In genomic region chr3:197525706-197526105, GRCh38 we compare ENCODE assay signal across 15 cellular contexts. TPM values are rescaled to one million over a fixed set of nuclear protein-coding genes. Genes with fewer than 3 reads are reported as not detected.
DNase-seq lines count a peak whose midpoint lies in the region; ATAC-seq and TF ChIP-seq lines count a peak whose summit lies in the region.
"Had no signal": no experiment of that assay in that cellular context is flagged by ENCODE, and none has a peak within 500 bp of the region (broad histone marks: within the 10 kb centered on the region; RNA-seq: fewer than 3 reads in every experiment).

No MANE protein-coding gene starts in this region.

- POLR2A ChIA-PET in AG04450 (lab: Yijun Ruan, JAX) (no interaction called here), WTC11 (lab: Charles Lee) (no interaction called here)

- no peaks in the 10 kb centered on the region for H3K27me3 Mint-ChIP-seq in WTC11 (ENCODE audit: low read depth)

- no peak overlapping the region for H3K27ac ChIP-seq in AG04450 (ENCODE audit: low read depth, low read length)
- H3K27ac ChIP-seq in left ventricle myocardium inferior (replicated peaks) = no peak overlapping the region
- H3K27ac ChIP-seq in prostate gland = peak overlapping the region in 1 of 2 donors; percentile 7
- H3K27ac ChIP-seq: left lung had no signal

- H3K4me1 ChIP-seq in left ventricle myocardium inferior (no peaks in the 10 kb centered on the region), prostate gland (replicated peaks) (no peaks in the 10 kb centered on the region)

- intact Hi-C loops in left ventricle myocardium inferior (cut with micrococcal nuclease) (no loop called here), prostate gland (cut with DNase I) (no loop called here)

- peak overlapping the region; percentile 31; the same call in 1 of the 2 replicates for H3K27ac Mint-ChIP-seq in WTC11
- H3K27ac Mint-ChIP-seq: T-helper 1 cell treated with Interleukin-12 subunit alpha and Interleukin-12 subunit beta and Interleukin-4 antibody, amounts not matched to agents 30 μg/mL and 1 μg/mL, for 36 hours had no signal

- 0 out of 2 replicates have a peak, but pooled peaks have one; percentile 28 for TF ChIP-seq CTCF in AG04450 (IDR thresholded peaks at IDR 0.05; ENCODE audit: low read depth, low read length)
- no peak for TF ChIP-seq CTCF in WTC11 (IDR thresholded peaks at IDR 0.05)
- peak; percentile 25 for TF ChIP-seq CTCF in fibroblast of the aortic adventitia (IDR thresholded peaks at IDR 0.05; ENCODE audit: insufficient read depth, low read length)
- TF ChIP-seq CTCF in left ventricle myocardium inferior (IDR thresholded peaks at IDR 0.05; ENCODE audit: borderline replicate concordance) = no peak
- TF ChIP-seq CTCF in prostate gland (IDR thresholded peaks at IDR 0.05) = peak in 2 of 4 experiments; percentile 9 to 46

- H3K4me3 ChIP-seq in AG04450 (ENCODE audit: low read depth, low read length) (no peak overlapping the region), fibroblast of the aortic adventitia (ENCODE audit: low read depth, low read length) (no peak overlapping the region), left ventricle myocardium inferior (no peak overlapping the region), prostate gland (no peak overlapping the region)
- H3K4me3 ChIP-seq: left lung had no signal

- no peak for TF ChIP-seq POLR2A in prostate gland (IDR thresholded peaks at IDR 0.05)

- H3K36me3 ChIP-seq in left ventricle myocardium inferior = no peaks in the 10 kb centered on the region
- H3K36me3 ChIP-seq in prostate gland = no peaks in the 10 kb centered on the region

- DNase-seq in AG04450 (ENCODE audit: low read depth, low spot score) = no peak
- peak; percentile 30 for DNase-seq in HCEC 1CT
- DNase-seq in WTC11 (ENCODE audit: low spot score) = no peak
- peak; percentile 18 for DNase-seq in fibroblast of the aortic adventitia (ENCODE audit: low read depth)
- DNase-seq in iPS-NIHi7 (ENCODE audit: extremely low spot score) = no peak
- no peak for DNase-seq in left ventricle myocardium inferior
- no peak for DNase-seq in NCI-H345 treated with DMSO at 0.1 percent for 48 hours (lab: John Stamatoyannopoulos, UW; ENCODE audit: unreplicated experiment)
- DNase-seq in prostate gland (ENCODE audit: low spot score) = no peak
- DNase-seq: Kasumi-1; NCI-H774; nucleus accumbens; stimulated activated naive CD8-positive, alpha-beta T cell treated with anti-CD3 and anti-CD28 coated beads, Interleukin-15, Interleukin-2, amounts not matched to agents 100 U/mL and 50 U/mL, for 24 hours had no signal

- peaks cover 5% of the 10 kb centered on the region for H3K36me3 Mint-ChIP-seq in WTC11

- ATAC-seq in WTC11 = no peak
- ATAC-seq: left lung; stimulated activated naive CD8-positive, alpha-beta T cell treated with anti-CD3 and anti-CD28 coated beads, Interleukin-15, Interleukin-2, amounts not matched to agents 100 U/mL and 50 U/mL, for 24 hours had no signal

- CTCF ChIA-PET in AG04450 (lab: Charles Lee) (interaction anchor here (0.7 to 1.2 kb wide), 3 partner anchors 15 to 303 kb away, joined by 3 to 11 read pairs (median 3); no protein-coding TSS in a partner anchor), WTC11 (lab: Charles Lee) (interaction anchor here (2.9 kb wide), 1 partner anchor 16 kb away, joined by 12 read pairs; no protein-coding TSS in a partner anchor)

- no peak overlapping the region for H3K4me3 Mint-ChIP-seq in WTC11
- H3K4me3 Mint-ChIP-seq: T-helper 1 cell treated with Interleukin-12 subunit alpha and Interleukin-12 subunit beta and Interleukin-4 antibody, amounts not matched to agents 30 μg/mL and 1 μg/mL, for 36 hours had no signal

- WGBS in prostate gland = 61% methylated on average over 5 of the region's 5 CpGs

- H3K27me3 ChIP-seq in AG04450 (ENCODE audit: control insufficient read depth, insufficient read depth, low read length) (no peaks in the 10 kb centered on the region), left ventricle myocardium inferior (ENCODE audit: low read depth) (peaks cover 4% of the 10 kb centered on the region), prostate gland (replicated peaks; ENCODE audit: insufficient read depth) (no peaks in the 10 kb centered on the region)
- H3K27me3 ChIP-seq: left lung had no signal

- H3K4me1 Mint-ChIP-seq in WTC11 = peaks cover 20% of the 10 kb centered on the region

- H3K9me3 ChIP-seq in AG04450 (ENCODE audit: control insufficient read depth, insufficient read depth, low read length) = no peaks in the 10 kb centered on the region
- no peaks in the 10 kb centered on the region for H3K9me3 ChIP-seq in left ventricle myocardium inferior (replicated peaks)
- H3K9me3 ChIP-seq in prostate gland = no peaks in the 10 kb centered on the region
- H3K9me3 ChIP-seq: Caco-2, left lung had no signal

- no peaks in the 10 kb centered on the region for H3K9me3 Mint-ChIP-seq in WTC11
- H3K9me3 Mint-ChIP-seq: T-helper 1 cell treated with Interleukin-12 subunit alpha and Interleukin-12 subunit beta and Interleukin-4 antibody, amounts not matched to agents 30 μg/mL and 1 μg/mL, for 36 hours had no signal

TF ChIP-seq in WTC11, 78 proteins besides CTCF, POLR2A, EP300 and RAD21:
- TF ChIP-seq ZNF263 (CRISPR knock-in tag; IDR thresholded peaks at IDR 0.05; ENCODE audit: low read depth) = peak; percentile 93
- TF ChIP-seq ATF3 (CRISPR knock-in tag; conservative IDR thresholded peaks at IDR 0.05) = no peak

RNA-seq across cellular contexts. Expression of gene BDH1, which starts 30.1 kb away (rescaled TPM):
- 6.1 and 6.6 TPM in 2 replicates for polyA plus RNA-seq in AG04450 (2011; rRNA removed)
- 3.2 and 7.3 TPM in 2 replicates for polyA minus RNA-seq in AG04450 (2011; rRNA and poly(A)+ RNA removed)
- 26.8 to 32.5 TPM (median 29.9 TPM) in 3 replicates for total RNA-seq in WTC11 (2021)
- 0.49 and 0.99 TPM in 2 replicates for total RNA-seq in fibroblast of the aortic adventitia (ENCODE audit: low replicate concordance)
- 90.0 TPM for total RNA-seq in left ventricle myocardium inferior
- 10 to 100 TPM; 41.1 to 84.3 TPM for total RNA-seq in prostate gland

Comparison
In these comparisons a context has a peak if more than half of its experiments do, and no peak if none do; other contexts are left out.
1. DNase-seq: peak in HCEC 1CT (single experiment) and fibroblast of the aortic adventitia (single experiment); none in AG04450 (single experiment), WTC11 (single experiment), iPS-NIHi7 (single experiment), left ventricle myocardium inferior (single experiment), NCI-H345 treated with DMSO at 0.1 percent for 48 hours (single experiment) and prostate gland (single experiment).
2. CTCF ChIP-seq: peak in AG04450 (single experiment) and fibroblast of the aortic adventitia (single experiment); none in WTC11 (single experiment) and left ventricle myocardium inferior (single experiment).
3. RNA of gene BDH1, which starts 30.1 kb away (total RNA-seq): 90.0 TPM in left ventricle myocardium inferior (single experiment), 41.1 to 84.3 TPM in prostate gland and 26.8 to 32.5 TPM in WTC11; 0.49 to 0.99 TPM in fibroblast of the aortic adventitia; every median in the first group is over 10 times any median in the second.